In the genomic region with DNA sequence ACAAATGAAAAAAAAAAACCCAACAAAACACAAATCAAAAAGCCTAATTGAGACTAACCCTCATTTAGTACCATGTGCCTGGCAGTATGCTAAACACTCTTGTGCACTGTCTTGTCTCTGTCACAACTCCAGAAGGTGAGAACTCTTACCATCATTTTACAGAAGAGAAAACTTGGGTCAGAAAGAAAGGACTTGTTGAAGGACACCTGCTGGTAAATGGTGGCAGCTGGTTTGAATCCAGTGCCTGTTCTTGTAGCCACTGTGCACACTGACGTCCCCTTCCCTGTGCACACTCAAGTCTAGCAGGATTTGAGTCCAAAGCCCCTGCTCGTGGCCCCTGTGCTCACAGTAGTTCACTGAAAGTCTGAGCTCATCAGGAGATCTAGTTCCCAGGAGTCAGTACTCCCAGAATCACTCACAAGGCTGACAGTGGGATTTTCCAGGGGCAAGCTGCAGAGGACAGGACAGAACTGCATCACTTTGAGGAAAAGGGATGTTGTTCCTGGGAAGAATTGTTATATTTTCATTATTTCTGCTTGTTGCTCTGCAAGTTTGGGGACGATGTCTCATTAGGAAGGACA, we compare ENCODE assay signal across 12 cellular contexts. TPM values are rescaled to one million over a fixed set of nuclear protein-coding genes. Genes with fewer than 3 reads are reported as not detected.
DNase-seq lines count a peak whose midpoint lies in the region; ATAC-seq and TF ChIP-seq lines count a peak whose summit lies in the region.
"Had no signal": no experiment of that assay in that cellular context is flagged by ENCODE, and none has a peak within 500 bp of the region (broad histone marks: within the 10 kb centered on the region; RNA-seq: fewer than 3 reads in every experiment).

No MANE protein-coding gene starts in this region.

- no peak overlapping the region for H3K27ac ChIP-seq in CD8-positive, alpha-beta T cell (ENCODE audit: low read depth, low read length)

- CTCF ChIA-PET in CD8-positive, alpha-beta T cell (lab: Charles Lee), result interaction anchor here (0.6 to 10.3 kb wide), 9 partner anchors 26 to 421 kb away, joined by 3 to 118 read pairs (median 24); a partner anchor contains a TSS
- CTCF ChIA-PET in WTC11 (lab: Charles Lee), result interaction anchor here (1.5 kb wide), 1 partner anchor 25 kb away, joined by 4 read pairs; no protein-coding TSS in a partner anchor

- POLR2A ChIA-PET in CD8-positive, alpha-beta T cell (lab: Charles Lee), result interaction anchor here (0.9 to 1.5 kb wide), 3 partner anchors 20 to 94 kb away, joined by 3 read pairs; no protein-coding TSS in a partner anchor
- POLR2A ChIA-PET in WTC11 (lab: Charles Lee), result no interaction called here

- no peaks in the 10 kb centered on the region for H3K36me3 Mint-ChIP-seq in activated naive CD4-positive, alpha-beta T cell treated with anti-CD3 and anti-CD28 coated beads, Interleukin-2, amount 50 U/mL, for 24 hours
- H3K36me3 Mint-ChIP-seq in stimulated activated naive B cell treated with anti-CD40 and anti-IgM and Interleukin-4, amounts not matched to agents 10 μg/mL and 1 μg/mL and 100 μg/mL, for 72 hours, result no peaks in the 10 kb centered on the region
- no peaks in the 10 kb centered on the region for H3K36me3 Mint-ChIP-seq in CD8-positive, alpha-beta T cell
- H3K36me3 Mint-ChIP-seq in WTC11, result peaks cover 3% of the 10 kb centered on the region; the same call in 1 of the 2 replicates

- H3K27me3 ChIP-seq in CD8-positive, alpha-beta T cell (ENCODE audit: insufficient read depth, low read length), result no peaks in the 10 kb centered on the region

- H3K4me3 ChIP-seq in NB4 (ENCODE audit: low read depth, low read length), result no peak overlapping the region
- H3K4me3 ChIP-seq in CD8-positive, alpha-beta T cell (ENCODE audit: low read depth, low read length), result no peak overlapping the region

- peaks cover 5% of the 10 kb centered on the region for H3K4me1 ChIP-seq in CD8-positive, alpha-beta T cell (ENCODE audit: insufficient read depth, low read length)

- intact Hi-C loops in CD8-positive, alpha-beta T cell (cut with DNase I, micrococcal nuclease), result no loop called here

- H3K4me3 Mint-ChIP-seq in activated naive CD4-positive, alpha-beta T cell treated with anti-CD3 and anti-CD28 coated beads, Interleukin-2, amount 50 U/mL, for 24 hours, result no peak overlapping the region
- H3K4me3 Mint-ChIP-seq in stimulated activated naive B cell treated with anti-CD40 and anti-IgM and Interleukin-4, amounts not matched to agents 10 μg/mL and 1 μg/mL and 100 μg/mL, for 72 hours, result no peak overlapping the region
- H3K4me3 Mint-ChIP-seq in CD8-positive, alpha-beta T cell, result no peak overlapping the region
- no peak overlapping the region for H3K4me3 Mint-ChIP-seq in WTC11

- peak; percentile 41 for ATAC-seq in GM21576 (IDR thresholded peaks at IDR 0.05; ENCODE audit: unreplicated experiment)
- peak in 1 of 2 donors; percentile 8 for ATAC-seq in stimulated activated naive B cell treated with anti-CD40 and anti-IgM and Interleukin-4, amounts not matched to agents 10 μg/mL and 1 μg/mL and 100 μg/mL, for 72 hours (replicated peaks)
- no peak for ATAC-seq in CD8-positive, alpha-beta T cell
- ATAC-seq in WTC11, result no peak
- ATAC-seq: SK-N-SH treated with all-trans-retinoic acid at 6 μM for 48 hours had no signal

- no peak for DNase-seq in activated naive CD4-positive, alpha-beta T cell treated with anti-CD3 and anti-CD28 coated beads, Interleukin-2, amount 50 U/mL, for 16 hours
- DNase-seq in NB4 (ENCODE audit: low read depth) (peak; percentile 51), NCI-H1436 (lab: John Stamatoyannopoulos, UW) (no peak), WTC11 (ENCODE audit: low spot score) (no peak)
- DNase-seq in stimulated activated naive B cell treated with anti-CD40 and anti-IgM and Interleukin-4, amounts not matched to agents 10 μg/mL and 1 μg/mL and 100 μg/mL, for 72 hours, result no peak
- no peak for DNase-seq in CD8-positive, alpha-beta T cell
- DNase-seq: HCEC 1CT, NCI-H345, small intestine had no signal

- no peaks in the 10 kb centered on the region for H3K36me3 ChIP-seq in CD8-positive, alpha-beta T cell (ENCODE audit: insufficient read depth, low read length)

- no peaks in the 10 kb centered on the region for H3K9me3 ChIP-seq in CD8-positive, alpha-beta T cell (ENCODE audit: low read length)

- TF ChIP-seq CTCF in NB4 (IDR thresholded peaks at IDR 0.05; ENCODE audit: low read depth, low read length) (no peak), WTC11 (IDR thresholded peaks at IDR 0.05) (no peak)
- TF ChIP-seq CTCF in CD8-positive, alpha-beta T cell (IDR thresholded peaks at IDR 0.05), result no peak

- no peaks in the 10 kb centered on the region for H3K9me3 Mint-ChIP-seq in activated naive CD4-positive, alpha-beta T cell treated with anti-CD3 and anti-CD28 coated beads, Interleukin-2, amount 50 U/mL, for 24 hours
- H3K9me3 Mint-ChIP-seq in stimulated activated naive B cell treated with anti-CD40 and anti-IgM and Interleukin-4, amounts not matched to agents 10 μg/mL and 1 μg/mL and 100 μg/mL, for 72 hours, result no peaks in the 10 kb centered on the region
- H3K9me3 Mint-ChIP-seq in CD8-positive, alpha-beta T cell, result no peaks in the 10 kb centered on the region
- H3K9me3 Mint-ChIP-seq in WTC11, result peaks cover 4% of the 10 kb centered on the region

- peaks cover 38% of the 10 kb centered on the region for H3K4me1 Mint-ChIP-seq in activated naive CD4-positive, alpha-beta T cell treated with anti-CD3 and anti-CD28 coated beads, Interleukin-2, amount 50 U/mL, for 24 hours
- peaks cover 52 to 80% of the 10 kb centered on the region in 2 donors for H3K4me1 Mint-ChIP-seq in stimulated activated naive B cell treated with anti-CD40 and anti-IgM and Interleukin-4, amounts not matched to agents 10 μg/mL and 1 μg/mL and 100 μg/mL, for 72 hours
- peaks cover 16% of the 10 kb centered on the region for H3K4me1 Mint-ChIP-seq in CD8-positive, alpha-beta T cell (ENCODE audit: low read depth)
- H3K4me1 Mint-ChIP-seq in WTC11, result peaks cover 19% of the 10 kb centered on the region

- no peak for TF ChIP-seq POLR2A in NB4 (IDR thresholded peaks at IDR 0.05; ENCODE audit: extremely low read depth, insufficient read length)

- H3K27ac Mint-ChIP-seq in activated naive CD4-positive, alpha-beta T cell treated with anti-CD3 and anti-CD28 coated beads, Interleukin-2, amount 50 U/mL, for 24 hours, result peak overlapping the region; percentile 41
- peak overlapping the region; percentile 49 for H3K27ac Mint-ChIP-seq in stimulated activated naive B cell treated with anti-CD40 and anti-IgM and Interleukin-4, amounts not matched to agents 10 μg/mL and 1 μg/mL and 100 μg/mL, for 72 hours
- H3K27ac Mint-ChIP-seq in CD8-positive, alpha-beta T cell, result no peak overlapping the region
- no peak overlapping the region for H3K27ac Mint-ChIP-seq in WTC11

- H3K27me3 Mint-ChIP-seq in activated naive CD4-positive, alpha-beta T cell treated with anti-CD3 and anti-CD28 coated beads, Interleukin-2, amount 50 U/mL, for 24 hours, result no peaks in the 10 kb centered on the region
- no peaks in the 10 kb centered on the region for H3K27me3 Mint-ChIP-seq in stimulated activated naive B cell treated with anti-CD40 and anti-IgM and Interleukin-4, amounts not matched to agents 10 μg/mL and 1 μg/mL and 100 μg/mL, for 72 hours
- no peaks in the 10 kb centered on the region for H3K27me3 Mint-ChIP-seq in CD8-positive, alpha-beta T cell (ENCODE audit: low read depth)
- no peaks in the 10 kb centered on the region for H3K27me3 Mint-ChIP-seq in WTC11 (ENCODE audit: low read depth)

TF ChIP-seq in WTC11, 78 proteins besides CTCF, POLR2A, EP300 and RAD21 (continues in another document):
- TF ChIP-seq FOXP1 (CRISPR knock-in tag; IDR thresholded peaks at IDR 0.05; ENCODE audit: borderline replicate concordance) (no peak), ZNF232 (CRISPR knock-in tag; IDR thresholded peaks at IDR 0.05) (no peak), RORB (CRISPR knock-in tag; IDR thresholded peaks at IDR 0.05) (no peak), ZBTB21 (CRISPR knock-in tag; IDR thresholded peaks at IDR 0.05; ENCODE audit: borderline replicate concordance) (no peak)
- TF ChIP-seq, protein P1, sequence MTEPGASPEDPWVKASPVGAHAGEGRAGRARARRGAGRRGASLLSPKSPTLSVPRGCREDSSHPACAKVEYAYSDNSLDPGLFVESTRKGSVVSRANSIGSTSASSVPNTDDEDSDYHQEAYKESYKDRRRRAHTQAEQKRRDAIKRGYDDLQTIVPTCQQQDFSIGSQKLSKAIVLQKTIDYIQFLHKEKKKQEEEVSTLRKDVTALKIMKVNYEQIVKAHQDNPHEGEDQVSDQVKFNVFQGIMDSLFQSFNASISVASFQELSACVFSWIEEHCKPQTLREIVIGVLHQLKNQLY (CRISPR knock-in tag; IDR thresholded peaks at IDR 0.05), result no peak
- TF ChIP-seq, protein P2, sequence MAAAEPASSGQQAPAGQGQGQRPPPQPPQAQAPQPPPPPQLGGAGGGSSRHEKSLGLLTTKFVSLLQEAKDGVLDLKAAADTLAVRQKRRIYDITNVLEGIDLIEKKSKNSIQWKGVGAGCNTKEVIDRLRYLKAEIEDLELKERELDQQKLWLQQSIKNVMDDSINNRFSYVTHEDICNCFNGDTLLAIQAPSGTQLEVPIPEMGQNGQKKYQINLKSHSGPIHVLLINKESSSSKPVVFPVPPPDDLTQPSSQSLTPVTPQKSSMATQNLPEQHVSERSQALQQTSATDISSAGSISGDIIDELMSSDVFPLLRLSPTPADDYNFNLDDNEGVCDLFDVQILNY (CRISPR knock-in tag; IDR thresholded peaks at IDR 0.05), result no peak

RNA-seq across cellular contexts. Expression of a gene that starts 43.0 kb away (rescaled TPM):
- total RNA-seq in CD8-positive, alpha-beta T cell, result 1 to 10 TPM; 7.4 to 8.6 TPM
- 362 to 409 TPM (median 407 TPM) in 3 replicates for total RNA-seq in WTC11 (2021)

RNA-seq across cellular contexts. Expression of a gene that starts 53.5 kb away (rescaled TPM):
- total RNA-seq in CD8-positive, alpha-beta T cell, result 10 to 100 TPM; 62.3 to 63.0 TPM
- 18.1 to 24.1 TPM (median 19.9 TPM) in 3 replicates for total RNA-seq in WTC11 (2021)

Comparison
In these comparisons a context has a peak if more than half of its experiments do, and no peak if none do; other contexts are left out.
1. H3K27ac Mint-ChIP-seq: peak in activated naive CD4-positive, alpha-beta T cell treated with anti-CD3 and anti-CD28 coated beads, Interleukin-2, amount 50 U/mL, for 24 hours (single experiment) and stimulated activated naive B cell treated with anti-CD40 and anti-IgM and Interleukin-4, amounts not matched to agents 10 μg/mL and 1 μg/mL and 100 μg/mL, for 72 hours (single experiment); none in CD8-positive, alpha-beta T cell (single experiment) and WTC11 (single experiment).
2. RNA of a gene that starts 43.0 kb away (total RNA-seq): 362 to 409 TPM in WTC11; 7.4 to 8.6 TPM in CD8-positive, alpha-beta T cell; every median in the first group is over 10 times any median in the second.